In genomic region chr12:69475237-69475984, GRCh38 we compare ENCODE assay signal across 1 cellular context.
TF ChIP-seq lines count a peak whose summit lies in the region.

No MANE protein-coding gene starts in this region.

TF ChIP-seq in A549, 52 proteins besides CTCF, POLR2A, EP300 and RAD21 (continued from another document):
- TF ChIP-seq CEBPB (IDR thresholded peaks at IDR 0.05), result no peak
- no peak for TF ChIP-seq MAZ (IDR thresholded peaks at IDR 0.05; ENCODE audit: borderline replicate concordance, low read depth, low read length)
- TF ChIP-seq RARB (CRISPR knock-in tag; IDR thresholded peaks at IDR 0.05), result no peak
- no peak for TF ChIP-seq KDM5A (IDR thresholded peaks at IDR 0.05)
- TF ChIP-seq SMC3 (IDR thresholded peaks at IDR 0.05), result no peak
